ENCODE assay signal across 8 cellular contexts in the genomic region with DNA sequence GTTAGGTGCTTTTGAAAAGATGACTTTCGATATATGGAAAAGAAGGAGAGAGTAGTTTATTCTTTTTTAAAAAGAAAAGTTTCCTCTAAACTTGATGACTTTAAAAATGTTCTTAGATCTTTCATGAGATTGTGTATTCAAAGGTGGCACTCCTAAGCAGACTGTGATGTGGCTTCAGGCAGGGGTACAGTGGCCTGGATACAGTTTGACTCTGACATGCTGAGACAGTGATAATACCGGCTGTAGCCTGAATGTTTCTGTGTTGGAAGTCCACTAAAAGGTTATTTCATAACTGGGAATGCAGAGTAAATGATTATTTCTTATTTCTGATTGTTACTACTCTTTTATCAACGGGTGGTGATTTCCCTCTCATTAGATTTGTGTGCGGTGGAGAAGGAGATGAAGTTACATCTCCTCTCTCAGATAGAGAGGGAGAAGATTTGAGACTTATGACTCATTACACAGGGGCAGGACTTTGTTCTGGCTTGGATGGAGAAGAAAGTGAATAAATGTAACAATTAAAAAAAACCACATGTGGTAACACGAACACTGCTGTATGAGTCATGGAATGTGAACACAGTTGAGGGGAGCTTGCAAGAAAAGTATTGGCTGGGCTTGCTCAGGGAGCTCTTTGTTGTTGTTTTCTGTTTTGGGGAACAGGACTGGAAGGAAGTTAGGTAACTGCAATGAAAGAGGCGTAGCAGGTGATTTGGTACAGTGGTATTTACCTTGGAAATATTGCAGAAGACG. TPM values are rescaled to one million over a fixed set of nuclear protein-coding genes. Genes with fewer than 3 reads are reported as not detected.
A peak's percentile ranks its signal among the peaks of the same experiment; 100 is the strongest.
DNase-seq lines count a peak whose midpoint lies in the region; ATAC-seq and TF ChIP-seq lines count a peak whose summit lies in the region.

No MANE protein-coding gene starts in this region.

- ATAC-seq in heart left ventricle (peak in 3 of 4 donors; percentile 37 to 92 (median 57)), GM21576 (IDR thresholded peaks at IDR 0.05; ENCODE audit: unreplicated experiment) (no peak)

- H2AFZ ChIP-seq in mammary epithelial cell (ENCODE audit: low read depth, low read length) = peak overlapping the region; percentile 30

- dilution Hi-C loops in mammary epithelial cell (cut with HindIII; ENCODE audit: low sequenced_read_pairs) = no loop called here

- H4K20me1 ChIP-seq in mammary epithelial cell (ENCODE audit: insufficient read depth, low read length) = no peaks in the 10 kb centered on the region

- no peaks in the 10 kb centered on the region for H3K9me3 ChIP-seq in heart left ventricle
- no peaks in the 10 kb centered on the region for H3K9me3 ChIP-seq in left ventricle myocardium inferior (replicated peaks)
- H3K9me3 ChIP-seq in mammary epithelial cell (replicated peaks; ENCODE audit: insufficient read depth, low read length) = no peaks in the 10 kb centered on the region

- BruUV-seq in mammary epithelial cell (replicated peaks; lab: Mats Ljungman, UMichigan) = no TSS peak

- CTCF ChIA-PET in mammary epithelial cell (lab: Charles Lee; ENCODE audit: low non-redundant PET) = interaction anchor here (0.6 kb wide), 2 partner anchors 8 to 83 kb away, joined by 3 to 5 read pairs; no protein-coding TSS in a partner anchor

- TF ChIP-seq CTCF in heart left ventricle (IDR thresholded peaks at IDR 0.05) (no peak), left ventricle myocardium inferior (IDR thresholded peaks at IDR 0.05; ENCODE audit: borderline replicate concordance) (no peak), mammary epithelial cell (conservative IDR thresholded peaks at IDR 0.05 in 1 of 2, IDR thresholded peaks at IDR 0.05 in 1 of 2; ENCODE audit: extremely low read depth in 1 of 2, insufficient read depth in 1 of 2, low read depth in 1 of 2, low read length in 2 of 2) (no peak)

- H3K4me3 ChIP-seq in heart left ventricle (no peak overlapping the region), left ventricle myocardium inferior (no peak overlapping the region), mammary epithelial cell (replicated peaks in 1 of 3; ENCODE audit: insufficient read depth in 1 of 3, low read depth in 2 of 3, low read length in 3 of 3) (no peak overlapping the region)

- in situ Hi-C loops in mammary epithelial cell (cut with MboI; ENCODE audit: low sequenced_read_pairs in 2 of 2) = no loop called here

- H3K36me3 ChIP-seq in heart left ventricle (no peaks in the 10 kb centered on the region), left ventricle myocardium inferior (no peaks in the 10 kb centered on the region), mammary epithelial cell (ENCODE audit: insufficient read depth, low read length) (no peaks in the 10 kb centered on the region)

- H3K79me2 ChIP-seq in mammary epithelial cell (ENCODE audit: insufficient read depth, low read length) = no peaks in the 10 kb centered on the region

- intact Hi-C loops in heart left ventricle (cut with DNase I) = no loop called here
- intact Hi-C loops in left ventricle myocardium inferior (cut with micrococcal nuclease) = no loop called here
- intact Hi-C loops in mammary epithelial cell (cut with micrococcal nuclease) = loop anchor here (2.0 to 5.0 kb wide), 2 partner anchors 21 to 58 kb away; a partner anchor contains a TSS

- WGBS in heart left ventricle, 4 donors = 58 to 71% (median 68%) methylated on average over 7 of the region's 7 CpGs
- 2% methylated on average over 7 of the region's 7 CpGs for WGBS in mammary epithelial cell (ENCODE audit: low coverage, missing lambda C conversion rate)

- H3K27ac ChIP-seq in heart left ventricle (no peak overlapping the region), left ventricle myocardium inferior (replicated peaks) (no peak overlapping the region), mammary epithelial cell (ENCODE audit: insufficient read depth, low read depth, low read length) (no peak overlapping the region)

- peak overlapping the region; percentile 68 for H3K4me2 ChIP-seq in mammary epithelial cell (ENCODE audit: insufficient read depth, low read depth, low read length)

- DNase-seq in heart left ventricle = no peak
- no peak for DNase-seq in left ventricle myocardium inferior
- peak; percentile 89 for DNase-seq in NCI-H226
- DNase-seq in mammary epithelial cell = peak; percentile 98
- peak; percentile 100 for DNase-seq in renal cortical epithelial cell (ENCODE audit: low read depth)
- DNase-seq in mucosa of gallbladder (ENCODE audit: low spot score) = no peak
- no peak for DNase-seq in NCI-H774 (lab: John Stamatoyannopoulos, UW)

- H3K27me3 ChIP-seq in heart left ventricle = no peaks in the 10 kb centered on the region
- no peaks in the 10 kb centered on the region for H3K27me3 ChIP-seq in left ventricle myocardium inferior (ENCODE audit: low read depth)
- H3K27me3 ChIP-seq in mammary epithelial cell (ENCODE audit: insufficient read depth, low read length) = no peaks in the 10 kb centered on the region

- no peak for TF ChIP-seq POLR2A in heart left ventricle (IDR thresholded peaks at IDR 0.05)

- H3K9ac ChIP-seq in mammary epithelial cell (ENCODE audit: insufficient read depth, low read length) = no peak overlapping the region

- peaks cover 0 to 3% (median 0%) of the 10 kb centered on the region in 12 donors for H3K4me1 ChIP-seq in heart left ventricle
- no peaks in the 10 kb centered on the region for H3K4me1 ChIP-seq in left ventricle myocardium inferior
- H3K4me1 ChIP-seq in mammary epithelial cell (ENCODE audit: insufficient read depth, low read length) = peaks cover 25% of the 10 kb centered on the region

RNA-seq across cellular contexts. Expression of a gene that starts 21.6 kb away (rescaled TPM):
- under 1 TPM in 5 of 9 donors, not detected in 4; 0.09 to 0.58 (median 0.25) TPM for total RNA-seq in heart left ventricle
- under 1 TPM in 1 of 2 donors, not detected in 1; 0.53 TPM for polyA plus RNA-seq in heart left ventricle
- 0.25 TPM for total RNA-seq in left ventricle myocardium inferior
- under 1 TPM in 1 of 2 donors, not detected in 1; 0.17 TPM for total RNA-seq in mammary epithelial cell
- 0.44 TPM for polyA plus RNA-seq in mammary epithelial cell
- not detected for polyA minus RNA-seq in mammary epithelial cell
- not detected in 2 replicates for total RNA-seq in renal cortical epithelial cell
- total RNA-seq in mucosa of gallbladder = 9.2 TPM

Comparison
In these comparisons a context has a peak if more than half of its experiments do, and no peak if none do; other contexts are left out.
1. DNase-seq: peak in NCI-H226 (single experiment), mammary epithelial cell (single experiment) and renal cortical epithelial cell (single experiment); none in heart left ventricle (0 of 5), left ventricle myocardium inferior (single experiment), mucosa of gallbladder (single experiment) and NCI-H774 (single experiment).